8 cellular contexts compared by ENCODE assay signal in the genomic region with DNA sequence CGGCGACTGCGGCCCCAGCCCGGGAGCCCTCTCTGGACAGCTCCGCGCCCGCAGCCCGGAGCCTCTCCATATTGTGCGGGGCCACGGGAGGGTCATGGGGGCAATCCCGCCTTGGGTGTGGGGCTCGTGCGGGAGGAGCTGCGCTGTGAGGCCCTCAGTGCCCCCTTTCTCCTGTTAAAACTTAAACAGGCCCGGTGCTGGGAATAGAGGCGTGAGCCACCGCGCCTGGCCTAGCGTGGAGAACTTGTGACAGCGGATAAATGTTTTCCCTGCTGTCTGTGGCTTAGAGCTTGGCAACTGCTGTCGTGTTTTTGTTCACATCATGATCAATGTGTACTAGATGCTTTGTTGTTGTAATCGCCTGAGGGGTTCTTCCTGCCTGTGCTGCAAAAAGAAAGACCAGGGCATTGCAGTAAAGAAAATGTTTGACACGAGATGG. TPM values are rescaled to one million over a fixed set of nuclear protein-coding genes. Genes with fewer than 3 reads are reported as not detected.
A peak's percentile ranks its signal among the peaks of the same experiment; 100 is the strongest.
DNase-seq lines count a peak whose midpoint lies in the region; ATAC-seq and TF ChIP-seq lines count a peak whose summit lies in the region.

No MANE protein-coding gene starts in this region.

- BruUV-seq in Panc1 (replicated peaks; lab: Mats Ljungman, UMichigan) = TSS peak; percentile 95

- peaks cover 21% of the 10 kb centered on the region for H3K4me1 Mint-ChIP-seq in dendritic cell treated with granulocyte-macrophage colony-stimulating factor and Interleukin-4, amounts not matched to agents 40 ng/mL and 50 ng/mL, for 4 days (ENCODE audit: low read depth)
- peaks cover 24% of the 10 kb centered on the region for H3K4me1 Mint-ChIP-seq in stimulated activated memory B cell treated with anti-CD40 and anti-IgM and Interleukin-4, amounts not matched to agents 10 μg/mL and 1 μg/mL and 100 μg/mL, for 72 hours

- peaks cover 54% of the 10 kb centered on the region for H3K36me3 Mint-ChIP-seq in dendritic cell treated with granulocyte-macrophage colony-stimulating factor and Interleukin-4, amounts not matched to agents 40 ng/mL and 50 ng/mL, for 4 days (ENCODE audit: low read depth)
- peaks cover 20% of the 10 kb centered on the region for H3K36me3 Mint-ChIP-seq in stimulated activated memory B cell treated with anti-CD40 and anti-IgM and Interleukin-4, amounts not matched to agents 10 μg/mL and 1 μg/mL and 100 μg/mL, for 72 hours

- peaks cover 36% of the 10 kb centered on the region for H3K9me3 Mint-ChIP-seq in dendritic cell treated with granulocyte-macrophage colony-stimulating factor and Interleukin-4, amounts not matched to agents 40 ng/mL and 50 ng/mL, for 4 days
- H3K9me3 Mint-ChIP-seq in stimulated activated memory B cell treated with anti-CD40 and anti-IgM and Interleukin-4, amounts not matched to agents 10 μg/mL and 1 μg/mL and 100 μg/mL, for 72 hours = peaks cover 3% of the 10 kb centered on the region

- H3K4me1 ChIP-seq in Panc1 (ENCODE audit: control insufficient read depth, insufficient read depth, low read length) (no peaks in the 10 kb centered on the region), left lung (peaks cover 6 to 12% of the 10 kb centered on the region in 2 donors)

- ATAC-seq in Panc1 = peak; percentile 77
- ATAC-seq in left lung = peak; percentile 24
- ATAC-seq in stimulated activated memory B cell treated with anti-CD40 and anti-IgM and Interleukin-4, amounts not matched to agents 10 μg/mL and 1 μg/mL and 100 μg/mL, for 72 hours = peak; percentile 57
- ATAC-seq in GM21529 (IDR thresholded peaks at IDR 0.05; ENCODE audit: unreplicated experiment) = no peak

- peak overlapping the region; percentile 92 for H3K4me3 Mint-ChIP-seq in dendritic cell treated with granulocyte-macrophage colony-stimulating factor and Interleukin-4, amounts not matched to agents 40 ng/mL and 50 ng/mL, for 4 days
- peak overlapping the region; percentile 97 for H3K4me3 Mint-ChIP-seq in stimulated activated memory B cell treated with anti-CD40 and anti-IgM and Interleukin-4, amounts not matched to agents 10 μg/mL and 1 μg/mL and 100 μg/mL, for 72 hours

- H3K4me3 ChIP-seq in Panc1 (ENCODE audit: low read depth in 2 of 2, low read length in 2 of 2) (peak overlapping the region; percentile 68 to 82), left lung (peak overlapping the region; percentile 77 to 79)

- intact Hi-C loops in Panc1 (cut with micrococcal nuclease; ENCODE audit: unreplicated experiment) = loop anchor here (2.0 kb wide), 1 partner anchor 76 kb away; a partner anchor contains a TSS
- intact Hi-C loops in dendritic cell treated with granulocyte-macrophage colony-stimulating factor and Interleukin-4, amounts not matched to agents 40 ng/mL and 50 ng/mL, for 4 days (cut with micrococcal nuclease) = loop anchor here (2.0 kb wide), 1 partner anchor 28 kb away; no protein-coding TSS in a partner anchor
- intact Hi-C loops in left lung (cut with DNase I) = no loop called here

- in situ Hi-C loops in GM13977 (cut with MboI; ENCODE audit: low pct_unique_long_range_greater_than_20kb, low sequenced_read_pairs, unreplicated experiment) (no loop called here), Panc1 (cut with HindIII; ENCODE audit: low pct_unique_long_range_greater_than_20kb, low sequenced_read_pairs) (no loop called here)

- H3K9me3 ChIP-seq in Panc1 (ENCODE audit: control insufficient read depth, insufficient read depth, low read depth, low read length) (peaks cover 4% of the 10 kb centered on the region; the same call in 1 of the 2 replicates), left lung (peaks cover 0 to 30% of the 10 kb centered on the region in 2 donors)

- no peaks in the 10 kb centered on the region for H3K36me3 ChIP-seq in Panc1 (ENCODE audit: control insufficient read depth, insufficient read depth, low read length)
- peaks cover 0 to 14% of the 10 kb centered on the region in 2 donors for H3K36me3 ChIP-seq in left lung

- POLR2A ChIA-PET in Panc1 (lab: Charles Lee) = no interaction called here

- H3K27me3 Mint-ChIP-seq in dendritic cell treated with granulocyte-macrophage colony-stimulating factor and Interleukin-4, amounts not matched to agents 40 ng/mL and 50 ng/mL, for 4 days = no peaks in the 10 kb centered on the region
- no peaks in the 10 kb centered on the region for H3K27me3 Mint-ChIP-seq in stimulated activated memory B cell treated with anti-CD40 and anti-IgM and Interleukin-4, amounts not matched to agents 10 μg/mL and 1 μg/mL and 100 μg/mL, for 72 hours

- H3K27ac Mint-ChIP-seq in dendritic cell treated with granulocyte-macrophage colony-stimulating factor and Interleukin-4, amounts not matched to agents 40 ng/mL and 50 ng/mL, for 4 days = peak overlapping the region; percentile 96
- H3K27ac Mint-ChIP-seq in stimulated activated memory B cell treated with anti-CD40 and anti-IgM and Interleukin-4, amounts not matched to agents 10 μg/mL and 1 μg/mL and 100 μg/mL, for 72 hours = peak overlapping the region; percentile 98

- TF ChIP-seq CTCF in 22Rv1 (IDR thresholded peaks at IDR 0.05) = no peak
- no peak for TF ChIP-seq CTCF in GM13977 (IDR thresholded peaks at IDR 0.05; ENCODE audit: extremely low read depth, insufficient read depth, missing control alignments)
- no peak for TF ChIP-seq CTCF in Panc1 (IDR thresholded peaks at IDR 0.05)
- TF ChIP-seq CTCF in left lung (IDR thresholded peaks at IDR 0.05) = no peak

- CTCF ChIA-PET in Panc1 (lab: Charles Lee) = interaction anchor here (0.7 kb wide), 1 partner anchor 13 kb away, joined by 12 read pairs; no protein-coding TSS in a partner anchor

- H3K27me3 ChIP-seq in Panc1 (ENCODE audit: control insufficient read depth, insufficient read depth, low read length) (no peaks in the 10 kb centered on the region), left lung (no peaks in the 10 kb centered on the region)

- DNase-seq in GM13977 (ENCODE audit: low spot score) = peak; percentile 33
- no peak for DNase-seq in Panc1 (ENCODE audit: low read depth, low spot score)
- peak in 1 of 2 donors; percentile 43 for DNase-seq in left lung
- DNase-seq in SHP77 treated with DMSO at 0.1 percent for 48 hours (lab: John Stamatoyannopoulos, UW) = no peak

- H3K27ac ChIP-seq in 22Rv1 (peak overlapping the region; percentile 73), Panc1 (ENCODE audit: low read length) (peak overlapping the region; percentile 77), left lung (peak overlapping the region; percentile 90 to 95)

RNA-seq across cellular contexts. Expression of a gene that starts 0.6 kb away (rescaled TPM):
- total RNA-seq in Panc1 (2021; ENCODE audit: unreplicated experiment) (8.6 TPM), left lung (1 to 10 TPM; 7.6 to 8.2 TPM)
- 2.2 TPM for polyA plus RNA-seq in Panc1 (2012; ENCODE audit: insufficient read length)

RNA-seq across cellular contexts. Expression of a gene that starts 12.4 kb away (rescaled TPM):
- total RNA-seq in Panc1 (2021; ENCODE audit: unreplicated experiment) (2.1 TPM), left lung (under 1 TPM; 0.32 to 0.50 TPM)
- polyA plus RNA-seq in Panc1 (2012; ENCODE audit: insufficient read length) = 0.34 TPM

RNA-seq across cellular contexts. Expression of a gene that starts 29.6 kb away (rescaled TPM):
- total RNA-seq in Panc1 (2021; ENCODE audit: unreplicated experiment) = 4.7 TPM
- polyA plus RNA-seq in Panc1 (2012; ENCODE audit: insufficient read length) = 2.6 TPM
- 1 to 10 TPM; 4.4 to 6.2 TPM for total RNA-seq in left lung

Comparison
In these comparisons a context has a peak if more than half of its experiments do, and no peak if none do; other contexts are left out.
1. intact Hi-C loops: an anchor here in Panc1 (2.0 kb wide) and dendritic cell treated with granulocyte-macrophage colony-stimulating factor and Interleukin-4, amounts not matched to agents 40 ng/mL and 50 ng/mL, for 4 days (2.0 kb wide); none called in left lung.